ENCODE assay signal across 25 cellular contexts in the genomic region with DNA sequence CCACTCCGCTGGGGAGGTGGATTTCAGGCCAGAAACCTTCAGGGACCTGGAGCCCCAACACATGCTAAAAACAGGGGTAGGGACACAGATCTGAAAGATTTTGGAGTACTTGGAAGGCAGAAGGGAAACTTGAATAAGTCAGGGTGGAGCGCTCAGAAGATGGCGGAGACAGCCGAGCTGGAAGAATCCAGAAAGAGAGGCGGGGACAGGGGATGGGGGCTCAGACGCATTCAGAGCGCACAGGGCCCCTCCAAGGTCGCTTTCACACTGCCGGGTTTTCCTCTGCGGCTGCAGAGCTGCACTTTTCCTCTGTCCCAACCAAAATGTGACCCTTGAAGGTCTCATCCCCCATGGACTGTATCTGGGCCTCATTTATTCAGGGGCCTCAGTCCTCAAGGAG. TPM values are rescaled to one million over a fixed set of nuclear protein-coding genes. Genes with fewer than 3 reads are reported as not detected.
A peak's percentile ranks its signal among the peaks of the same experiment; 100 is the strongest.
DNase-seq lines count a peak whose midpoint lies in the region; ATAC-seq and TF ChIP-seq lines count a peak whose summit lies in the region.
"Had no signal": no experiment of that assay in that cellular context is flagged by ENCODE, and none has a peak within 500 bp of the region (broad histone marks: within the 10 kb centered on the region; RNA-seq: fewer than 3 reads in every experiment).

No MANE protein-coding gene starts in this region.

- peak overlapping the region; percentile 42 to 45 (median 43) for H3K4me3 ChIP-seq in esophagus muscularis mucosa
- peak overlapping the region; percentile 16 for H3K4me3 ChIP-seq in thoracic aorta
- H3K4me3 ChIP-seq: SJCRH30 had no signal

- H3K9me3 ChIP-seq in esophagus muscularis mucosa (no peaks in the 10 kb centered on the region), thoracic aorta (no peaks in the 10 kb centered on the region)

- no peak overlapping the region for H3K4me3 Mint-ChIP-seq in osteocyte (ENCODE audit: unreplicated experiment)
- H3K4me3 Mint-ChIP-seq: activated CD8-positive, alpha-beta T cell treated with anti-CD3 and anti-CD28 coated beads, Interleukin-2, amount 10 ng/mL, durations not matched to agents 7 days and 5 days; CD4-positive, CD25-positive, alpha-beta regulatory T cell; natural killer cell treated with Interleukin-12 subunit alpha and Interleukin-12 subunit beta and Interleukin-15 and Interleukin-18, amount 100 ng/mL, for 72 hours; T-cell had no signal

- peak overlapping the region; percentile 54 for H3K27ac ChIP-seq in cingulate gyrus (ENCODE audit: low read depth, low read length)
- peak overlapping the region; percentile 63 to 74 (median 67) for H3K27ac ChIP-seq in esophagus muscularis mucosa (replicated peaks in 1 of 4)
- no peak overlapping the region for H3K27ac ChIP-seq in thoracic aorta
- H3K27ac ChIP-seq: foreskin keratinocyte, SJCRH30 had no signal

- peaks cover 10% of the 10 kb centered on the region for H3K4me1 Mint-ChIP-seq in osteocyte (ENCODE audit: unreplicated experiment)

- WGBS in esophagus muscularis mucosa = 66% methylated on average over 10 of the region's 10 CpGs

- no peaks in the 10 kb centered on the region for H3K36me3 Mint-ChIP-seq in osteocyte (ENCODE audit: unreplicated experiment)
- H3K36me3 Mint-ChIP-seq: CD4-positive, CD25-positive, alpha-beta regulatory T cell; natural killer cell treated with Interleukin-12 subunit alpha and Interleukin-12 subunit beta and Interleukin-15 and Interleukin-18, amount 100 ng/mL, for 72 hours; T-cell had no signal

- H3K27ac Mint-ChIP-seq in osteocyte (ENCODE audit: unreplicated experiment) = no peak overlapping the region
- H3K27ac Mint-ChIP-seq: activated CD8-positive, alpha-beta T cell treated with anti-CD3 and anti-CD28 coated beads, Interleukin-2, amount 10 ng/mL, durations not matched to agents 7 days and 5 days; CD4-positive, CD25-positive, alpha-beta regulatory T cell; natural killer cell treated with Interleukin-12 subunit alpha and Interleukin-12 subunit beta and Interleukin-15 and Interleukin-18, amount 100 ng/mL, for 72 hours; T-cell had no signal

- in situ Hi-C loops in G401 (cut with HindIII; ENCODE audit: low sequenced_read_pairs) = no loop called here

- peaks cover 13% of the 10 kb centered on the region for H3K27me3 Mint-ChIP-seq in osteocyte (ENCODE audit: unreplicated experiment)

- H3K9me3 Mint-ChIP-seq in osteocyte (ENCODE audit: unreplicated experiment) = peaks cover 7% of the 10 kb centered on the region
- H3K9me3 Mint-ChIP-seq: CD4-positive, CD25-positive, alpha-beta regulatory T cell; natural killer cell treated with Interleukin-12 subunit alpha and Interleukin-12 subunit beta and Interleukin-15 and Interleukin-18, amount 100 ng/mL, for 72 hours; T-cell had no signal

- intact Hi-C loops in esophagus muscularis mucosa (cut with DNase I) = no loop called here
- intact Hi-C loops in sciatic nerve (cut with DNase I) = no loop called here

- TF ChIP-seq CTCF in esophagus muscularis mucosa (IDR thresholded peaks at IDR 0.05) (no peak), osteocyte (IDR thresholded peaks at IDR 0.05) (no peak), thoracic aorta (IDR thresholded peaks at IDR 0.05) (no peak)

- no peak for TF ChIP-seq EP300 in esophagus muscularis mucosa (IDR thresholded peaks at IDR 0.05)

- H3K27me3 ChIP-seq in esophagus muscularis mucosa (peaks cover 0 to 53% (median 0%) of the 10 kb centered on the region in 4 donors), thoracic aorta (replicated peaks; ENCODE audit: insufficient read depth) (no peaks in the 10 kb centered on the region)
- H3K27me3 ChIP-seq: SJCRH30 had no signal

- DNase-seq in esophagus muscularis mucosa (ENCODE audit: extremely low spot score) (no peak), osteocyte (ENCODE audit: extremely low spot score, unreplicated experiment) (peak; percentile 59), thoracic aorta (ENCODE audit: low spot score) (no peak), NCI-H2029 (lab: John Stamatoyannopoulos, UW) (no peak), retina (no peak), sciatic nerve (ENCODE audit: low spot score) (no peak), G401 (ENCODE audit: low spot score) (no peak)
- DNase-seq: activated CD4-positive, CD25-positive, alpha-beta regulatory T cell treated with anti-CD3 and anti-CD28 coated beads, Interleukin-2, amount 50 U/mL, for 72 hours; activated CD8-positive, alpha-beta T cell treated with anti-CD3 and anti-CD28 coated beads, Interleukin-2, amount 10 ng/mL, durations not matched to agents 7 days and 5 days; activated gamma-delta T cell treated with Interleukin-2 at 50 U/mL for 16 hours; CD4-positive, CD25-positive, alpha-beta regulatory T cell; foreskin keratinocyte; hypothalamus; NCI-H1092 treated with DMSO at 0.1 percent for 48 hours; NCI-H1930; NCI-H446; SJCRH30; stimulated activated CD4-positive, alpha-beta T cell treated with anti-CD3 and anti-CD28 coated beads, Interleukin-4, amount 100 ng/mL, for 4 hours; stimulated activated naive CD8-positive, alpha-beta T cell treated with anti-CD3 and anti-CD28 coated beads, Interleukin-15, Interleukin-2, amounts not matched to agents 100 U/mL and 50 U/mL, for 24 hours; T-cell had no signal

- TF ChIP-seq POLR2A in esophagus muscularis mucosa (IDR thresholded peaks at IDR 0.05; ENCODE audit: low read depth) = no peak

- ATAC-seq in thoracic aorta (ENCODE audit: insufficient number of reproducible peaks, low FRiP score, low read depth) (no peak), sciatic nerve (no peak)
- ATAC-seq: activated CD8-positive, alpha-beta T cell treated with anti-CD3 and anti-CD28 coated beads, Interleukin-2, amount 10 ng/mL, durations not matched to agents 7 days and 5 days; foreskin keratinocyte; natural killer cell treated with Interleukin-12 subunit alpha and Interleukin-12 subunit beta and Interleukin-15 and Interleukin-18, amount 100 ng/mL, for 72 hours; stimulated activated naive CD8-positive, alpha-beta T cell treated with anti-CD3 and anti-CD28 coated beads, Interleukin-15, Interleukin-2, amounts not matched to agents 100 U/mL and 50 U/mL, for 24 hours; T-cell had no signal

- H3K4me1 ChIP-seq in esophagus muscularis mucosa (peaks cover 0 to 7% (median 2%) of the 10 kb centered on the region in 4 donors), thoracic aorta (ENCODE audit: control insufficient read depth in 1 of 2, low read depth in 2 of 2) (no peaks in the 10 kb centered on the region)
- H3K4me1 ChIP-seq: foreskin keratinocyte had no signal

- no peaks in the 10 kb centered on the region for H3K36me3 ChIP-seq in esophagus muscularis mucosa
- H3K36me3 ChIP-seq in thoracic aorta = no peaks in the 10 kb centered on the region
- H3K36me3 ChIP-seq: SJCRH30 had no signal

RNA-seq across cellular contexts. Expression of a gene that starts 56.9 kb away (rescaled TPM):
- total RNA-seq in esophagus muscularis mucosa (not detected), osteocyte (not detected in 2 replicates), thoracic aorta (not detected), sciatic nerve (not detected)
- not detected in 2 replicates for total RNA-seq in G401 (2014; rRNA removed; shearing (Covaris generic))
- total RNA-seq: activated CD8-positive, alpha-beta T cell treated with anti-CD3 and anti-CD28 coated beads, Interleukin-2, amount 10 ng/mL, durations not matched to agents 7 days and 5 days; bronchial epithelial cell; CD4-positive, CD25-positive, alpha-beta regulatory T cell; epithelial cell of proximal tubule; foreskin keratinocyte; H4; natural killer cell treated with Interleukin-12 subunit alpha and Interleukin-12 subunit beta and Interleukin-15 and Interleukin-18, amount 100 ng/mL, for 72 hours; SJCRH30 had no signal

Comparison
In these comparisons a context has a peak if more than half of its experiments do, and no peak if none do; other contexts are left out.
1. H3K27ac ChIP-seq: peak in cingulate gyrus (single experiment) and esophagus muscularis mucosa (4 of 4); none in thoracic aorta (0 of 2).